In genomic region chr19:29837448-29837961, GRCh38 we compare ENCODE assay signal across 11 cellular contexts. TPM values are rescaled to one million over a fixed set of nuclear protein-coding genes. Genes with fewer than 3 reads are reported as not detected.
A peak's percentile ranks its signal among the peaks of the same experiment; 100 is the strongest.
DNase-seq lines count a peak whose midpoint lies in the region; ATAC-seq, FAIRE-seq and TF ChIP-seq lines count a peak whose summit lies in the region.
"Had no signal": no experiment of that assay in that cellular context is flagged by ENCODE, and none has a peak within 500 bp of the region (broad histone marks: within the 10 kb centered on the region; RNA-seq: fewer than 3 reads in every experiment).

No MANE protein-coding gene starts in this region.

- no peaks in the 10 kb centered on the region for H4K20me1 ChIP-seq in GM12878 (ENCODE audit: control insufficient read depth, insufficient read depth)

- no peaks in the 10 kb centered on the region for H3K27me3 ChIP-seq in CD8-positive, alpha-beta T cell (ENCODE audit: insufficient read depth, low read length)
- H3K27me3 ChIP-seq in GM12878 (replicated peaks in 1 of 2; ENCODE audit: control insufficient read depth in 2 of 2, insufficient read depth in 2 of 2, low read length in 1 of 2): no peaks in the 10 kb centered on the region

- no peak for TF ChIP-seq CTCF in CD8-positive, alpha-beta T cell (IDR thresholded peaks at IDR 0.05)
- TF ChIP-seq CTCF in GM12878 (IDR thresholded peaks at IDR 0.05 in 2 of 3, conservative IDR thresholded peaks at IDR 0.05 in 1 of 3; ENCODE audit: control insufficient read depth in 2 of 3, extremely low read depth in 1 of 3, insufficient read depth in 1 of 3, low read depth in 3 of 3, low read length in 3 of 3): no peak

- intact Hi-C loops in CD8-positive, alpha-beta T cell (cut with DNase I, micrococcal nuclease): no loop called here
- intact Hi-C loops in GM12878 (cut with micrococcal nuclease; ENCODE audit: unreplicated experiment): loop anchor here (2.0 kb wide), 1 partner anchor 27 kb away; the partner anchor contains the start of gene CCNE1

- H3K4me1 Mint-ChIP-seq in CD8-positive, alpha-beta T cell (ENCODE audit: low read depth): peaks cover 42% of the 10 kb centered on the region

- no peaks in the 10 kb centered on the region for H3K27me3 Mint-ChIP-seq in CD8-positive, alpha-beta T cell (ENCODE audit: low read depth)

- H3K36me3 Mint-ChIP-seq in CD8-positive, alpha-beta T cell: no peaks in the 10 kb centered on the region

- CTCF ChIA-PET in CD8-positive, alpha-beta T cell (lab: Charles Lee): interaction anchor here (1.1 kb wide), 1 partner anchor 21 kb away, joined by 4 read pairs; no protein-coding TSS in a partner anchor
- CTCF ChIA-PET in GM12878 (lab: Yijun Ruan, JAX): interaction anchor here (0.6 to 1.9 kb wide), 4 partner anchors 8 to 231 kb away, joined by 3 to 4 read pairs (median 4); no protein-coding TSS in a partner anchor

- no peaks in the 10 kb centered on the region for H3K36me3 ChIP-seq in CD8-positive, alpha-beta T cell (ENCODE audit: insufficient read depth, low read length)
- H3K36me3 ChIP-seq in GM12878 (ENCODE audit: control insufficient read depth in 2 of 2, insufficient read depth in 2 of 2, low read length in 1 of 2): no peaks in the 10 kb centered on the region

- 5% methylated on average over 6 of the region's 6 CpGs for WGBS in GM12878 (ENCODE audit: insufficient coverage, insufficient replicate concordance, low lambda C conversion rate, missing lambda C conversion rate)

- H3K4me3 Mint-ChIP-seq in CD8-positive, alpha-beta T cell: peak overlapping the region; percentile 70

- in situ Hi-C loops in GM12878 (cut with MboI): no loop called here

- H2AFZ ChIP-seq in GM12878 (ENCODE audit: control insufficient read depth, low read depth, low read length): peak overlapping the region; percentile 35

- ATAC-seq in CD8-positive, alpha-beta T cell: peak; percentile 98
- ATAC-seq in GM19467 (IDR thresholded peaks at IDR 0.05; ENCODE audit: unreplicated experiment) (peak; percentile 75), HG03432 (IDR thresholded peaks at IDR 0.05; ENCODE audit: unreplicated experiment) (peak; percentile 83), GM12878 (peak; percentile 84)

- H3K9me3 Mint-ChIP-seq in CD8-positive, alpha-beta T cell: no peaks in the 10 kb centered on the region

- no peaks in the 10 kb centered on the region for H3K79me2 ChIP-seq in GM12878 (ENCODE audit: control insufficient read depth, insufficient read depth, low read length)

- no peak overlapping the region for H3K27ac ChIP-seq in CD8-positive, alpha-beta T cell (ENCODE audit: low read depth, low read length)
- H3K27ac ChIP-seq in GM12878 (ENCODE audit: control insufficient read depth, insufficient read depth): peak overlapping the region; percentile 74
- H3K27ac ChIP-seq: C4-2B had no signal

- SMC1A ChIA-PET in GM12878 (lab: Charles Lee; ENCODE audit: uncharacterized antibody, unreplicated experiment): interaction anchor here (1.2 to 2.1 kb wide), 3 partner anchors 8 to 27 kb away, joined by 3 to 6 read pairs (median 3); no protein-coding TSS in a partner anchor

- TF ChIP-seq RAD21 in GM12878 (IDR thresholded peaks at IDR 0.05; ENCODE audit: insufficient read depth, low read depth, low read length): 0 out of 2 replicates have a peak, but pooled peaks have one; percentile 5

- H3K4me3 ChIP-seq in CD8-positive, alpha-beta T cell (ENCODE audit: low read depth, low read length): no peak overlapping the region
- peak overlapping the region; percentile 58; the same call in 1 of the 2 replicates for H3K4me3 ChIP-seq in GM12878

- POLR2A ChIA-PET in CD8-positive, alpha-beta T cell (lab: Charles Lee): interaction anchor here (1.4 to 1.5 kb wide), 2 partner anchors 30 to 105 kb away, joined by 3 read pairs; partner anchors contain the start of gene URI1
- POLR2A ChIA-PET in GM12878 (lab: Charles Lee): interaction anchor here (1.4 kb wide), 1 partner anchor 23 kb away, joined by 4 read pairs; no protein-coding TSS in a partner anchor

- DNase-seq in CD8-positive, alpha-beta T cell: peak in 3 of 7 experiments; percentile 19 to 62 (median 21)
- DNase-seq in GM12878 (ENCODE audit: low read depth, low spot score) (peak; percentile 84), GOT3 (lab: John Stamatoyannopoulos, UW) (no peak), NCI-H446 (lab: John Stamatoyannopoulos, UW) (no peak), HT-29 (ENCODE audit: low spot score) (no peak), DMS114 treated with DMSO at 0.1 percent for 48 hours (lab: John Stamatoyannopoulos, UW; ENCODE audit: unreplicated experiment) (no peak)
- DNase-seq: islet precursor cell, NCI-H1105 treated with DMSO at 0.1 percent for 48 hours had no signal

- peak overlapping the region; percentile 97 for H3K27ac Mint-ChIP-seq in CD8-positive, alpha-beta T cell

- TF ChIP-seq POLR2A in GM12878 (IDR thresholded peaks at IDR 0.05; ENCODE audit: low read depth, low read length): no peak

- peak; percentile 100 for FAIRE-seq in GM12878 (lab: Jason Lieb, UNC)

- no peaks in the 10 kb centered on the region for H3K9me3 ChIP-seq in CD8-positive, alpha-beta T cell (ENCODE audit: low read length)
- no peaks in the 10 kb centered on the region for H3K9me3 ChIP-seq in GM12878 (replicated peaks; ENCODE audit: control insufficient read depth, insufficient read depth, low read length)

- RAD21 ChIA-PET in GM12878 (lab: Charles Lee; ENCODE audit: unreplicated experiment): interaction anchor here (0.9 to 1.6 kb wide), 4 partner anchors 13 to 35 kb away, joined by 3 to 6 read pairs (median 4); no protein-coding TSS in a partner anchor

- 0 out of 4 replicates have a peak, but pooled peaks of 1 of the 2 experiments have one; percentile 34 for TF ChIP-seq EP300 in GM12878 (IDR thresholded peaks at IDR 0.05; ENCODE audit: borderline replicate concordance in 1 of 2, control insufficient read depth in 1 of 2, low read depth in 2 of 2, low read length in 2 of 2)

- no TSS peak for BruUV-seq in GM12878 (replicated peaks; lab: Mats Ljungman, UMichigan)

- H3K9ac ChIP-seq in GM12878 (ENCODE audit: control insufficient read depth, insufficient read depth, low read length): peak overlapping the region; percentile 45; the same call in 1 of the 2 replicates

- H3K4me1 ChIP-seq in CD8-positive, alpha-beta T cell (ENCODE audit: insufficient read depth, low read length): peaks cover 29% of the 10 kb centered on the region
- peaks cover 46% of the 10 kb centered on the region for H3K4me1 ChIP-seq in GM12878 (ENCODE audit: control insufficient read depth, insufficient read depth, low read length)

- H3K4me2 ChIP-seq in GM12878 (ENCODE audit: control insufficient read depth, insufficient read depth): peak overlapping the region; percentile 90

TF ChIP-seq in GM12878, 131 proteins besides CTCF, POLR2A, EP300 and RAD21 (continues in another document):
- TF ChIP-seq, protein P1, sequence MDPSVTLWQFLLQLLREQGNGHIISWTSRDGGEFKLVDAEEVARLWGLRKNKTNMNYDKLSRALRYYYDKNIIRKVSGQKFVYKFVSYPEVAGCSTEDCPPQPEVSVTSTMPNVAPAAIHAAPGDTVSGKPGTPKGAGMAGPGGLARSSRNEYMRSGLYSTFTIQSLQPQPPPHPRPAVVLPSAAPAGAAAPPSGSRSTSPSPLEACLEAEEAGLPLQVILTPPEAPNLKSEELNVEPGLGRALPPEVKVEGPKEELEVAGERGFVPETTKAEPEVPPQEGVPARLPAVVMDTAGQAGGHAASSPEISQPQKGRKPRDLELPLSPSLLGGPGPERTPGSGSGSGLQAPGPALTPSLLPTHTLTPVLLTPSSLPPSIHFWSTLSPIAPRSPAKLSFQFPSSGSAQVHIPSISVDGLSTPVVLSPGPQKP (IDR thresholded peaks at IDR 0.05; ENCODE audit: low read depth, low read length): no peak
- no peak for TF ChIP-seq SREBF1 (IDR thresholded peaks at IDR 0.05; ENCODE audit: low read length)
- TF ChIP-seq CHD4 (IDR thresholded peaks at IDR 0.05): no peak
- 0 out of 2 replicates have a peak, but pooled peaks have one; percentile 8 for TF ChIP-seq CBX5 (IDR thresholded peaks at IDR 0.05; ENCODE audit: low read depth)
- TF ChIP-seq IRF4 (IDR thresholded peaks at IDR 0.05; ENCODE audit: low read depth, low read length): no peak
- no peak for TF ChIP-seq TCF7 (IDR thresholded peaks at IDR 0.05; ENCODE audit: borderline replicate concordance)
- no peak for TF ChIP-seq ZNF217 (IDR thresholded peaks at IDR 0.05)
- TF ChIP-seq TAF1 (IDR thresholded peaks at IDR 0.05; ENCODE audit: borderline replicate concordance, low read depth, low read length): no peak
- peak; percentile 21; the same call in 1 of the 2 replicates for TF ChIP-seq CREB1 (IDR thresholded peaks at IDR 0.05; ENCODE audit: low read depth)
- TF ChIP-seq EED (IDR thresholded peaks at IDR 0.05; ENCODE audit: low read depth): peak; percentile 86

RNA-seq across cellular contexts. Expression of gene CCNE1, which starts 25.7 kb away (rescaled TPM):
- total RNA-seq in CD8-positive, alpha-beta T cell: 1 to 10 TPM; 4.9 to 6.6 TPM
- 4.8 and 8.6 TPM in 2 replicates for total RNA-seq in GM12878 (2013; cell fraction: nucleolus; rRNA removed)
- total RNA-seq in GM12878 (2014; rRNA removed) (42.2 and 43.7 TPM in 2 replicates), GM12878 (2014; rRNA removed; fragmentation: Illumina TruSeq; extraction: Trizol) (31.8 and 33.4 TPM in 2 replicates), GM12878 (2021) (35.7 and 41.9 TPM in 2 replicates)
- polyA plus RNA-seq in GM12878 (2011; ENCODE audit: low read depth): 9.7 TPM
- polyA plus RNA-seq in GM12878 (2011; rRNA removed) (19.4 and 22.7 TPM in 2 replicates), GM12878 (2014; fragmentation: Illumina TruSeq; extraction: Trizol) (43.1 TPM in 2 replicates), GM12878 (2014; fragmentation: Nextera tagmentation; extraction: Ambion mirVana) (10 to 100 TPM in 1 of 2 experiments, 1 to 10 TPM in 1; 9.3 to 17.0 TPM), GM12878 (2014; rRNA removed) (44.2 and 46.0 TPM in 2 replicates), GM12878 (2016; fragmentation: Nextera tagmentation; extraction: Ambion mirVana) (10 to 100 TPM in 1 of 2 experiments, 1 to 10 TPM in 1; 6.3 to 39.7 TPM)
- polyA plus RNA-seq in GM12878 (2011; cell fraction: cytosol; rRNA removed): 16.2 and 16.7 TPM in 2 replicates
- polyA plus RNA-seq in GM12878 (2011; cell fraction: nucleus; rRNA removed): 29.6 and 35.5 TPM in 2 replicates
- polyA plus RNA-seq in GM12878 (2012): 12.5 and 14.4 TPM in 2 replicates
- 9.9 and 15.7 TPM in 2 replicates for polyA minus RNA-seq in GM12878 (2011; rRNA and poly(A)+ RNA removed)
- 3.9 and 9.9 TPM in 2 replicates for polyA minus RNA-seq in GM12878 (2011; cell fraction: cytosol; rRNA and poly(A)+ RNA removed)
- 9.6 and 22.5 TPM in 2 replicates for polyA minus RNA-seq in GM12878 (2011; cell fraction: nucleus; rRNA and poly(A)+ RNA removed)
- total RNA-seq in HT-29 (2014; rRNA removed; shearing (Covaris generic)): 20.1 and 29.1 TPM in 2 replicates
